24 cellular contexts compared by ENCODE assay signal in the genomic region with DNA sequence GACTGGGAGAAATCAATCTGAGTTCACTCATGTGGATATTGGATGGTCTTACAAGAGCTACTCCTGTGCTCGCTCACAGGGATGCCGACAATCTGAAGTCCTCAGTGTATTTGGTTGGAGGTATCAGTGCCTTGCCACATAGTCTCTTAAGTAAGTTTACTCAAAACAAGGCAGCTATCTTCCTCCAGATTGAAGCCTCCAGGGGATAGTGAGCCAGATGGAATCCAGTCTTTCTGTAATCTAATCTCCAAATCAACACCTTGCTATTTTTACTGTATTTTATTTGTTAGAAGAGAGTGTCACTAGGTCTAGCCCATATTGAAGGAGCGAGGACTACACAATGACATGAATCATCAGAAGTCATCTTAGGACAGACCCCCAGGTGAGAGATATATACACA.
"Had no signal": no experiment of that assay in that cellular context is flagged by ENCODE, and none has a peak within 500 bp of the region (broad histone marks: within the 10 kb centered on the region; RNA-seq: fewer than 3 reads in every experiment).

No MANE protein-coding gene starts in this region.

- DNase-seq: colonic mucosa; cortex of kidney; effector CD8-positive, alpha-beta T cell; effector memory CD8-positive, alpha-beta T cell; endodermal cell; esophagus squamous epithelium; foreskin fibroblast; foreskin melanocyte; gastrocnemius medialis; glutamatergic neuron; head of caudate nucleus; heart right ventricle; hippocampal formation; left cardiac atrium; left lung; left ventricle myocardium superior; lower lobe of right lung; mucosa of descending colon; naive thymus-derived CD4-positive, alpha-beta T cell had no signal

- H3K4me3 ChIP-seq: colonic mucosa, esophagus squamous epithelium, gastrocnemius medialis, heart right ventricle, left lung, lower lobe of right lung, mucosa of descending colon had no signal

- H3K4me1 ChIP-seq: colonic mucosa, esophagus squamous epithelium, gastrocnemius medialis, heart right ventricle, left lung, lower lobe of right lung had no signal

- FAIRE-seq: endometrium, islet of Langerhans, keratinocyte had no signal

- H3K27ac ChIP-seq: colonic mucosa, epithelial cell of prostate, esophagus squamous epithelium, gastrocnemius medialis, heart right ventricle, left lung, lower lobe of right lung had no signal

- ATAC-seq: effector memory CD8-positive, alpha-beta T cell; esophagus mucosa; gastrocnemius medialis; heart right ventricle; left cardiac atrium; left lung; left ventricle myocardium superior; lower lobe of right lung; mucosa of descending colon; naive thymus-derived CD4-positive, alpha-beta T cell had no signal

- H3K27me3 ChIP-seq: colonic mucosa, esophagus squamous epithelium, gastrocnemius medialis, heart right ventricle, left lung had no signal

- H3K9me3 ChIP-seq: colonic mucosa, gastrocnemius medialis, lower lobe of right lung had no signal

- H3K36me3 ChIP-seq: colonic mucosa, esophagus squamous epithelium, gastrocnemius medialis, heart right ventricle, left lung, lower lobe of right lung had no signal
